ENCODE assay signal across 9 cellular contexts in the genomic region with DNA sequence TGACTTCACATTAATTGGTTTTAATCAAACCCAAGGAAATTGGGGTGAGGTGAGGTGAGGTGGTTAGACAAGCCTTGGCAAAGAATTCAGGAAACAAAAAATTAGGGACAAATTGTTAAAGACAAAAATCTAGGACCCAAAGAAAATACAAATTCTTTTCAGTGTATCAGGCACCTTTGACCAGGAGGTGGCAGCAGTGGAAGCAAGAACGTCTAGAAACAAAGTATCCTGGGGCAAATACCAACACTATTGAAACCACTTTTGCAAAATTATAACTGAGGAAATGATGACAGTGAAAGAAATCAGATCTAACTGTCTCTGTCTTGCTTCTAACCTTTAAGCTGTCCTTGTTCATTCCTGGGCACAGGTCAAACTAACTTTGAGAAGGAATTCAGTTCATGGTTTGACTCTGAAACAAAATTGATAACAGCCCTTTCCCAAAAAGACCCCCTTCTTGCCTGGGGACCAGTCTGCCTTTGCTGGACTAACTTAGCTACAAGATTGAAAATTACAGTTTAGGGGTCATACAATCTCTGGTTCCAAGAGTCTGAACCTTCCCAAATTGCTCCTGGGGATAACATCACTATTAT. TPM values are rescaled to one million over a fixed set of nuclear protein-coding genes. Genes with fewer than 3 reads are reported as not detected.
A peak's percentile ranks its signal among the peaks of the same experiment; 100 is the strongest.
DNase-seq lines count a peak whose midpoint lies in the region; ATAC-seq and TF ChIP-seq lines count a peak whose summit lies in the region.
"Had no signal": no experiment of that assay in that cellular context is flagged by ENCODE, and none has a peak within 500 bp of the region (broad histone marks: within the 10 kb centered on the region; RNA-seq: fewer than 3 reads in every experiment).

No MANE protein-coding gene starts in this region.

- H3K27ac Mint-ChIP-seq in stimulated activated memory B cell treated with anti-CD40 and anti-IgM and Interleukin-4, amounts not matched to agents 10 μg/mL and 1 μg/mL and 100 μg/mL, for 72 hours = no peak overlapping the region

- H3K27ac ChIP-seq in spleen = no peak overlapping the region
- H3K27ac ChIP-seq: SJSA1 had no signal

- H3K9me3 Mint-ChIP-seq in stimulated activated memory B cell treated with anti-CD40 and anti-IgM and Interleukin-4, amounts not matched to agents 10 μg/mL and 1 μg/mL and 100 μg/mL, for 72 hours = peaks cover 5% of the 10 kb centered on the region

- H3K9me3 ChIP-seq in spleen = peaks cover 0 to 4% (median 0%) of the 10 kb centered on the region in 8 donors
- H3K9me3 ChIP-seq: SJSA1 had no signal

- no peaks in the 10 kb centered on the region for H3K4me1 Mint-ChIP-seq in stimulated activated memory B cell treated with anti-CD40 and anti-IgM and Interleukin-4, amounts not matched to agents 10 μg/mL and 1 μg/mL and 100 μg/mL, for 72 hours

- H3K4me3 Mint-ChIP-seq in stimulated activated memory B cell treated with anti-CD40 and anti-IgM and Interleukin-4, amounts not matched to agents 10 μg/mL and 1 μg/mL and 100 μg/mL, for 72 hours = no peak overlapping the region

- intact Hi-C loops in Right ventricle myocardium superior (cut with DNase I) (loop anchor here (5.0 kb wide), 1 partner anchor 111 kb away; no protein-coding TSS in a partner anchor), spleen (cut with DNase I; ENCODE audit: low total_unique reads) (loop anchor here (10.0 kb wide), 1 partner anchor 108 kb away; no protein-coding TSS in a partner anchor)

- no peaks in the 10 kb centered on the region for H3K4me1 ChIP-seq in spleen
- H3K4me1 ChIP-seq: SJSA1 had no signal

- H3K27me3 ChIP-seq in spleen (replicated peaks in 1 of 7) = no peaks in the 10 kb centered on the region
- H3K27me3 ChIP-seq: SJSA1 had no signal

- peak; percentile 46 for ATAC-seq in GM21576 (IDR thresholded peaks at IDR 0.05; ENCODE audit: unreplicated experiment)
- no peak for ATAC-seq in Right ventricle myocardium superior (ENCODE audit: poor library complexity)
- no peak for ATAC-seq in stimulated activated memory B cell treated with anti-CD40 and anti-IgM and Interleukin-4, amounts not matched to agents 10 μg/mL and 1 μg/mL and 100 μg/mL, for 72 hours

- no peaks in the 10 kb centered on the region for H3K36me3 Mint-ChIP-seq in stimulated activated memory B cell treated with anti-CD40 and anti-IgM and Interleukin-4, amounts not matched to agents 10 μg/mL and 1 μg/mL and 100 μg/mL, for 72 hours

- DNase-seq in COLO829 (ENCODE audit: low spot score) = peak; percentile 54
- DNase-seq in NCI-H69 (lab: John Stamatoyannopoulos, UW) = peak; percentile 54
- peak; percentile 62 to 69 for DNase-seq in activated T-cell treated with anti-CD3 and anti-CD28 coated beads, Interleukin-2, amount 50 U/mL, for 48 hours
- peak; percentile 60 for DNase-seq in Right ventricle myocardium superior
- no peak for DNase-seq in spleen
- no peak for DNase-seq in GOT3 (lab: John Stamatoyannopoulos, UW)

- no peak overlapping the region for H3K4me3 ChIP-seq in spleen
- H3K4me3 ChIP-seq: SJSA1 had no signal

- WGBS in spleen, 5 donors = 0 to 2% (median 0%) methylated on average over 1 of the region's 1 CpG

- H3K27me3 Mint-ChIP-seq in stimulated activated memory B cell treated with anti-CD40 and anti-IgM and Interleukin-4, amounts not matched to agents 10 μg/mL and 1 μg/mL and 100 μg/mL, for 72 hours = peaks cover 19% of the 10 kb centered on the region

- no peaks in the 10 kb centered on the region for H3K36me3 ChIP-seq in spleen
- H3K36me3 ChIP-seq: SJSA1 had no signal

- TF ChIP-seq CTCF in spleen (IDR thresholded peaks at IDR 0.05 in 8 of 11, conservative IDR thresholded peaks at IDR 0.05 in 3 of 11) = peak; percentile 24 to 69 (median 56)

- TF ChIP-seq POLR2A in spleen (IDR thresholded peaks at IDR 0.05) = no peak

RNA-seq across cellular contexts. Expression of gene ALKBH8, which starts 11.1 kb away (rescaled TPM):
- total RNA-seq in Right ventricle myocardium superior (6.2 TPM), spleen (10 to 100 TPM in 2 of 7 donors, 1 to 10 TPM in 5; 8.3 to 10.6 (median 9.8) TPM)
- 1 to 10 TPM; 4.0 to 5.5 (median 4.1) TPM for polyA plus RNA-seq in spleen

RNA-seq across cellular contexts. Expression of gene ELMOD1, which starts 14.4 kb away (rescaled TPM):
- total RNA-seq in Right ventricle myocardium superior (1.00 TPM), spleen (not detected)
- under 1 TPM in 1 of 3 donors, not detected in 2; 0.02 TPM for polyA plus RNA-seq in spleen

Comparison
In these comparisons a context has a peak if more than half of its experiments do, and no peak if none do; other contexts are left out.
1. DNase-seq: peak in COLO829 (single experiment), NCI-H69 (single experiment), activated T-cell treated with anti-CD3 and anti-CD28 coated beads, Interleukin-2, amount 50 U/mL, for 48 hours (2 of 2) and Right ventricle myocardium superior (single experiment); none in spleen (single experiment) and GOT3 (single experiment).